Comparison of ENCODE assay signal across 31 cellular contexts in the genomic region with DNA sequence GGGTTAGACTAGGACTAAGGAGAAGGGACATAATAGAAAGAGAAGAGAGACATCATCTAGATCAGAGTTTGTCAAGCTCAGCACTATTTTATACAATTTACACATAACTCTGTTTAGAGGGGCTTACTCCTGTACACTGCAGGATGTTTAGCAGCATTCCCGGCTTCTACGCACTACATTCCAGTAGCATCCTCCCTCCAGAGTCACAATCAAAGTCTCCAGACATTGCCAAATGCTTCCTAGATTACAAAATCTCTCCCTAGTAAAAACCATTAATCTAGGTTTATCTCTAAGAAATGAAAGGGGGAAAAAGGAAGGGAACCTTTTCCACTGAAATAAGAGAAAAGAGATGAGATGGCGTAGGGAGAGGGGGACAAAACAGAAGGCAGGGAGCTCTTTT. TPM values are rescaled to one million over a fixed set of nuclear protein-coding genes. Genes with fewer than 3 reads are reported as not detected.
A peak's percentile ranks its signal among the peaks of the same experiment; 100 is the strongest.
DNase-seq lines count a peak whose midpoint lies in the region; ATAC-seq, FAIRE-seq and TF ChIP-seq lines count a peak whose summit lies in the region.
"Had no signal": no experiment of that assay in that cellular context is flagged by ENCODE, and none has a peak within 500 bp of the region (broad histone marks: within the 10 kb centered on the region; RNA-seq: fewer than 3 reads in every experiment).

No MANE protein-coding gene starts in this region.

- H3K4ac ChIP-seq in mesenchymal stem cell (ENCODE audit: low read depth in 1 of 2, low read length in 2 of 2): no peak overlapping the region

- no peak overlapping the region for H3K4me3 ChIP-seq in HepG2 (replicated peaks in 1 of 3; ENCODE audit: insufficient read depth in 1 of 3, low read depth in 2 of 3, low read length in 3 of 3)
- no peak overlapping the region for H3K4me3 ChIP-seq in right lobe of liver
- H3K4me3 ChIP-seq in mesenchymal stem cell (ENCODE audit: insufficient read depth in 1 of 2, low read depth in 1 of 2, low read length in 2 of 2): no peak overlapping the region
- H3K4me3 ChIP-seq: ascending aorta, hepatocyte, tibial artery had no signal

- no peak overlapping the region for H4K8ac ChIP-seq in mesenchymal stem cell (ENCODE audit: low read length)

- H3K9me3 ChIP-seq in HepG2 (ENCODE audit: low read length) (no peaks in the 10 kb centered on the region), right lobe of liver (no peaks in the 10 kb centered on the region), mesenchymal stem cell (ENCODE audit: control insufficient read depth, low read length) (no peaks in the 10 kb centered on the region)
- H3K9me3 ChIP-seq: ascending aorta, tibial artery had no signal

- H3K79me2 ChIP-seq in HepG2 (ENCODE audit: insufficient read depth, low read length): peaks cover 10% of the 10 kb centered on the region

- H2BK15ac ChIP-seq in mesenchymal stem cell (ENCODE audit: low read depth, poor library complexity, severe bottlenecking): no peak overlapping the region

- H3K27ac Mint-ChIP-seq in stimulated activated memory B cell treated with anti-CD40 and anti-IgM and Interleukin-4, amounts not matched to agents 10 μg/mL and 1 μg/mL and 100 μg/mL, for 72 hours: peak overlapping the region; percentile 8
- H3K27ac Mint-ChIP-seq: CD14-positive monocyte; stimulated activated naive CD8-positive, alpha-beta T cell treated with anti-CD3 and anti-CD28 coated beads, Interleukin-15, Interleukin-2, amounts not matched to agents 100 ng/mL and 50 ng/mL, for 24 hours had no signal

- H2BK5ac ChIP-seq in mesenchymal stem cell (ENCODE audit: low read depth, low read length, poor library complexity, severe bottlenecking): no peak overlapping the region

- H3K27me3 Mint-ChIP-seq in stimulated activated memory B cell treated with anti-CD40 and anti-IgM and Interleukin-4, amounts not matched to agents 10 μg/mL and 1 μg/mL and 100 μg/mL, for 72 hours: no peaks in the 10 kb centered on the region
- H3K27me3 Mint-ChIP-seq: naive B cell; stimulated activated naive CD8-positive, alpha-beta T cell treated with anti-CD3 and anti-CD28 coated beads, Interleukin-15, Interleukin-2, amounts not matched to agents 100 ng/mL and 50 ng/mL, for 24 hours had no signal

- POLR2A ChIA-PET in HepG2 (lab: Yijun Ruan, JAX): interaction anchor here (1.3 kb wide), 1 partner anchor 9 kb away, joined by 3 read pairs; no protein-coding TSS in a partner anchor

- H3K36me3 Mint-ChIP-seq in stimulated activated memory B cell treated with anti-CD40 and anti-IgM and Interleukin-4, amounts not matched to agents 10 μg/mL and 1 μg/mL and 100 μg/mL, for 72 hours: peaks cover 32% of the 10 kb centered on the region

- no peak overlapping the region for H2AFZ ChIP-seq in HepG2 (ENCODE audit: low read length)
- no peak overlapping the region for H2AFZ ChIP-seq in mesenchymal stem cell (ENCODE audit: low read depth, low read length)
- H2AFZ ChIP-seq: hepatocyte had no signal

- DNase-seq in HepG2 (ENCODE audit: low spot score) (no peak), right lobe of liver (no peak), cerebellar cortex (ENCODE audit: low spot score) (peak; percentile 13), mesenchymal stem cell (peak; percentile 8), COR-L47 (lab: John Stamatoyannopoulos, UW) (no peak), SW 1271 (lab: John Stamatoyannopoulos, UW) (no peak), urothelium cell line (ENCODE audit: low spot score) (no peak)
- DNase-seq: ACHN; activated naive CD4-positive, alpha-beta T cell treated with anti-CD3 and anti-CD28 coated beads, Interleukin-2, amount 50 U/mL, for 16 hours; activated T-cell treated with anti-CD3 and anti-CD28 coated beads, Interleukin-2, amount 50 U/mL, for 48 hours; effector memory CD4-positive, alpha-beta T cell; GOT3; naive B cell; NCI-H1105 treated with DMSO at 0.1 percent for 48 hours; NCI-H2081 treated with DMSO at 0.1 percent for 48 hours; NCI-H524; RPMI8226; small intestine; stimulated activated CD4-positive, alpha-beta T cell treated with anti-CD3 and anti-CD28 coated beads, Interleukin-2, amount 100 ng/mL, for 48 hours; tibial artery had no signal

- H2BK12ac ChIP-seq in mesenchymal stem cell (ENCODE audit: low read length in 2 of 2): no peak overlapping the region

- no peaks in the 10 kb centered on the region; a peak in 1 of 5 replicates for H3K36me3 ChIP-seq in HepG2 (replicated peaks in 1 of 2; ENCODE audit: control insufficient read depth in 1 of 2, insufficient read depth in 2 of 2, low read length in 2 of 2)
- H3K36me3 ChIP-seq in right lobe of liver: no peaks in the 10 kb centered on the region
- H3K36me3 ChIP-seq in mesenchymal stem cell (ENCODE audit: control insufficient read depth in 1 of 2, insufficient read depth in 2 of 2, low read depth in 1 of 2, low read length in 2 of 2): peaks cover 0 to 4% of the 10 kb centered on the region in 2 experiments
- H3K36me3 ChIP-seq: ascending aorta had no signal

- no peak overlapping the region for H3K27ac ChIP-seq in HepG2 (ENCODE audit: extremely low read length, insufficient read depth, low read length)
- no peak overlapping the region for H3K27ac ChIP-seq in right lobe of liver
- H3K27ac ChIP-seq in mesenchymal stem cell (ENCODE audit: low read length, poor library complexity, severe bottlenecking): no peak overlapping the region
- H3K27ac ChIP-seq: ascending aorta, hepatocyte, tibial artery had no signal

- BruUV-seq in HepG2 (replicated peaks; lab: Mats Ljungman, UMichigan): no TSS peak

- TF ChIP-seq CTCF in HepG2 (CRISPR knock-in tag; IDR thresholded peaks at IDR 0.05) (no peak), right lobe of liver (IDR thresholded peaks at IDR 0.05) (no peak)

- H3K14ac ChIP-seq in mesenchymal stem cell (ENCODE audit: low read length in 2 of 2): no peak overlapping the region

- no peak for FAIRE-seq in HepG2 (lab: Jason Lieb, UNC)
- FAIRE-seq in urothelium cell line (lab: Jason Lieb, UNC): no peak
- FAIRE-seq: keratinocyte, small intestine had no signal

- no peak overlapping the region for H3K4me2 ChIP-seq in HepG2 (ENCODE audit: low read depth, low read length)
- no peak overlapping the region for H3K4me2 ChIP-seq in mesenchymal stem cell (ENCODE audit: low read length, poor library complexity, severe bottlenecking)
- H3K4me2 ChIP-seq: hepatocyte had no signal

- no peak for ATAC-seq in HepG2
- ATAC-seq in right lobe of liver: no peak
- ATAC-seq in stimulated activated memory B cell treated with anti-CD40 and anti-IgM and Interleukin-4, amounts not matched to agents 10 μg/mL and 1 μg/mL and 100 μg/mL, for 72 hours: no peak
- ATAC-seq: activated CD4-positive, CD25-positive, alpha-beta regulatory T cell treated with anti-CD3 and anti-CD28 coated beads, Interleukin-2, amount 50 U/mL, for 24 hours; SK-N-SH treated with all-trans-retinoic acid at 6 μM for 48 hours had no signal

- H3K4me1 ChIP-seq in HepG2 (ENCODE audit: insufficient read depth, low read length): peaks cover 44% of the 10 kb centered on the region
- peaks cover 0 to 12% (median 6%) of the 10 kb centered on the region in 4 donors for H3K4me1 ChIP-seq in right lobe of liver
- H3K4me1 ChIP-seq in mesenchymal stem cell (ENCODE audit: control insufficient read depth, insufficient read depth, low read depth, low read length): peaks cover 5% of the 10 kb centered on the region

- intact Hi-C loops in HepG2 (cut with micrococcal nuclease; ENCODE audit: unreplicated experiment): loop anchor here (5.0 kb wide), 1 partner anchor 64 kb away; no protein-coding TSS in a partner anchor
- intact Hi-C loops in right lobe of liver (cut with DNase I): no loop called here

- H3K9me3 Mint-ChIP-seq in stimulated activated memory B cell treated with anti-CD40 and anti-IgM and Interleukin-4, amounts not matched to agents 10 μg/mL and 1 μg/mL and 100 μg/mL, for 72 hours: no peaks in the 10 kb centered on the region
- H3K9me3 Mint-ChIP-seq: stimulated activated naive CD8-positive, alpha-beta T cell treated with anti-CD3 and anti-CD28 coated beads, Interleukin-15, Interleukin-2, amounts not matched to agents 100 ng/mL and 50 ng/mL, for 24 hours had no signal

- H3K4me1 Mint-ChIP-seq in stimulated activated memory B cell treated with anti-CD40 and anti-IgM and Interleukin-4, amounts not matched to agents 10 μg/mL and 1 μg/mL and 100 μg/mL, for 72 hours: peaks cover 53% of the 10 kb centered on the region

- TF ChIP-seq RAD21 in HepG2 (CRISPR knock-in tag; IDR thresholded peaks at IDR 0.05): no peak

- TF ChIP-seq POLR2A in HepG2 (IDR thresholded peaks at IDR 0.05; ENCODE audit: insufficient read depth in 1 of 2, low read depth in 2 of 2, low read length in 2 of 2): no peak
- TF ChIP-seq POLR2A in right lobe of liver (IDR thresholded peaks at IDR 0.05): no peak

- no peak overlapping the region for H3K4me3 Mint-ChIP-seq in stimulated activated memory B cell treated with anti-CD40 and anti-IgM and Interleukin-4, amounts not matched to agents 10 μg/mL and 1 μg/mL and 100 μg/mL, for 72 hours
- H3K4me3 Mint-ChIP-seq: CD14-positive monocyte; stimulated activated naive CD8-positive, alpha-beta T cell treated with anti-CD3 and anti-CD28 coated beads, Interleukin-15, Interleukin-2, amounts not matched to agents 100 ng/mL and 50 ng/mL, for 24 hours had no signal

- in situ Hi-C loops in HepG2 (cut with HindIII; ENCODE audit: extremely low pct_ligation_motif_present, low pct_unique_long_range_greater_than_20kb): no loop called here

- H2BK120ac ChIP-seq in mesenchymal stem cell (ENCODE audit: low read depth, low read length): no peak overlapping the region

- H4K91ac ChIP-seq in mesenchymal stem cell (ENCODE audit: low read length): no peak overlapping the region

- WGBS in HepG2 (ENCODE audit: low lambda C conversion rate): 97% methylated on average over 3 of the region's 3 CpGs
- 63% methylated on average over 3 of the region's 3 CpGs for WGBS in right lobe of liver (ENCODE audit: insufficient coverage, low coverage, low lambda C conversion rate, missing lambda C conversion rate)
- WGBS in mesenchymal stem cell: 91% methylated on average over 3 of the region's 3 CpGs

- H3K79me1 ChIP-seq in mesenchymal stem cell (replicated peaks; ENCODE audit: low read length, poor library complexity, severe bottlenecking): peaks cover 16% of the 10 kb centered on the region

- H3K18ac ChIP-seq in mesenchymal stem cell (ENCODE audit: low read depth in 1 of 2, low read length in 2 of 2): no peak overlapping the region

- no peak overlapping the region for H3K9ac ChIP-seq in HepG2 (ENCODE audit: insufficient read depth, low read depth, low read length)
- no peak overlapping the region for H3K9ac ChIP-seq in mesenchymal stem cell (ENCODE audit: low read length)

- no peaks in the 10 kb centered on the region; a peak in 1 of 5 replicates for H3K27me3 ChIP-seq in HepG2 (ENCODE audit: control insufficient read depth in 1 of 2, insufficient read depth in 2 of 2, low read length in 2 of 2)
- H3K27me3 ChIP-seq in right lobe of liver: no peaks in the 10 kb centered on the region
- no peaks in the 10 kb centered on the region for H3K27me3 ChIP-seq in mesenchymal stem cell (ENCODE audit: control insufficient read depth in 1 of 2, insufficient read depth in 1 of 2, low read length in 2 of 2)
- H3K27me3 ChIP-seq: ascending aorta, hepatocyte, tibial artery had no signal

- TF ChIP-seq EP300 in HepG2 (IDR thresholded peaks at IDR 0.05; ENCODE audit: low read depth in 2 of 2, low read length in 2 of 2) (no peak), HepG2 (CRISPR knock-in tag; IDR thresholded peaks at IDR 0.05; ENCODE audit: borderline replicate concordance) (no peak)

- H2AK5ac ChIP-seq in mesenchymal stem cell (ENCODE audit: low read length, severe bottlenecking): no peak overlapping the region

- no peak overlapping the region for H3K23ac ChIP-seq in mesenchymal stem cell (ENCODE audit: low read length in 2 of 2)

- CTCF ChIA-PET in HepG2 (lab: Yijun Ruan, JAX; ENCODE audit: low intra/inter-chr PET ratio, low total read pairs): no interaction called here

- H4K20me1 ChIP-seq in HepG2 (ENCODE audit: insufficient read depth, low read length): no peaks in the 10 kb centered on the region

RNA-seq across cellular contexts. Expression of a gene that starts 4.0 kb away (rescaled TPM):
- 34.3 and 52.0 TPM in 2 replicates for total RNA-seq in HepG2 (2016; rRNA removed; fragmentation: Illumina TruSeq; extraction: Trizol)
- 8.8 and 10.6 TPM in 2 replicates for total RNA-seq in HepG2 (2016; cell fraction: cytosol; rRNA removed; fragmentation: Illumina TruSeq; extraction: Trizol; ENCODE audit: low read depth)
- total RNA-seq in HepG2 (2016; cell fraction: insoluble cytoplasmic fraction; rRNA removed; fragmentation: Illumina TruSeq; extraction: Trizol): 36.7 and 47.2 TPM in 2 replicates
- 19.2 and 20.6 TPM in 2 replicates for total RNA-seq in HepG2 (2016; cell fraction: membrane; rRNA removed; fragmentation: Illumina TruSeq; extraction: Trizol)
- 30.7 and 35.4 TPM in 2 replicates for total RNA-seq in HepG2 (2016; cell fraction: nucleus; rRNA removed; fragmentation: Illumina TruSeq; extraction: Trizol)
- polyA plus RNA-seq in HepG2 (2011; rRNA removed): 27.6 and 29.6 TPM in 2 replicates
- 11.8 and 14.3 TPM in 2 replicates for polyA plus RNA-seq in HepG2 (2011; cell fraction: cytosol; rRNA removed)
- polyA plus RNA-seq in HepG2 (2011; cell fraction: nucleus; rRNA removed): 26.1 and 29.2 TPM in 2 replicates
- 12.9 and 17.0 TPM in 2 replicates for polyA plus RNA-seq in HepG2 (2012)
- polyA plus RNA-seq in HepG2 (2016; cell fraction: cytosol; fragmentation: Illumina TruSeq; extraction: Trizol; ENCODE audit: low read depth): 3.9 and 4.1 TPM in 2 replicates
- polyA plus RNA-seq in HepG2 (2016; cell fraction: insoluble cytoplasmic fraction; fragmentation: Illumina TruSeq; extraction: Trizol; ENCODE audit: low read depth): 28.6 and 29.4 TPM in 2 replicates
- 9.3 and 9.8 TPM in 2 replicates for polyA plus RNA-seq in HepG2 (2016; cell fraction: membrane; fragmentation: Illumina TruSeq; extraction: Trizol; ENCODE audit: low read depth)
- polyA plus RNA-seq in HepG2 (2016; cell fraction: nucleus; fragmentation: Illumina TruSeq; extraction: Trizol; ENCODE audit: insufficient read depth, low read depth): 25.6 and 33.9 TPM in 2 replicates
- 24.1 and 27.3 TPM in 2 replicates for polyA minus RNA-seq in HepG2 (2011; rRNA and poly(A)+ RNA removed; ENCODE audit: low replicate concordance)
- polyA minus RNA-seq in HepG2 (2011; cell fraction: cytosol; rRNA and poly(A)+ RNA removed): 23.8 and 28.1 TPM in 2 replicates
- polyA minus RNA-seq in HepG2 (2011; cell fraction: nucleus; rRNA and poly(A)+ RNA removed): 34.2 and 35.4 TPM in 2 replicates
- 10 to 100 TPM; 12.1 to 15.3 (median 14.4) TPM for total RNA-seq in right lobe of liver
- polyA plus RNA-seq in mesenchymal stem cell (2013, experiment 1 of 2): 10.4 TPM
- polyA plus RNA-seq in mesenchymal stem cell (2013, experiment 2 of 2): 11.0 TPM

RNA-seq across cellular contexts. Expression of a gene that starts 33.3 kb away (rescaled TPM):
- total RNA-seq in HepG2 (2016; rRNA removed; fragmentation: Illumina TruSeq; extraction: Trizol) (1.7 and 2.2 TPM in 2 replicates), right lobe of liver (not detected)
- total RNA-seq in HepG2 (2016; cell fraction: cytosol; rRNA removed; fragmentation: Illumina TruSeq; extraction: Trizol; ENCODE audit: low read depth): 1.1 and 1.6 TPM in 2 replicates
- total RNA-seq in HepG2 (2016; cell fraction: insoluble cytoplasmic fraction; rRNA removed; fragmentation: Illumina TruSeq; extraction: Trizol): 1.2 and 1.8 TPM in 2 replicates
- 1.6 and 3.1 TPM in 2 replicates for total RNA-seq in HepG2 (2016; cell fraction: membrane; rRNA removed; fragmentation: Illumina TruSeq; extraction: Trizol)
- total RNA-seq in HepG2 (2016; cell fraction: nucleus; rRNA removed; fragmentation: Illumina TruSeq; extraction: Trizol): 0.62 and 3.4 TPM in 2 replicates
- polyA plus RNA-seq in HepG2 (2011; rRNA removed): 0.05 and 0.09 TPM in 2 replicates
- polyA plus RNA-seq in HepG2 (2011; cell fraction: cytosol; rRNA removed): 0.05 TPM in 2 replicates
- not detected in 2 replicates for polyA plus RNA-seq in HepG2 (2011; cell fraction: nucleus; rRNA removed)
- polyA plus RNA-seq in HepG2 (2012): not detected in 2 replicates
- 0.97 and 1.3 TPM in 2 replicates for polyA plus RNA-seq in HepG2 (2016; cell fraction: cytosol; fragmentation: Illumina TruSeq; extraction: Trizol; ENCODE audit: low read depth)
- polyA plus RNA-seq in HepG2 (2016; cell fraction: insoluble cytoplasmic fraction; fragmentation: Illumina TruSeq; extraction: Trizol; ENCODE audit: low read depth): 0.92 and 1.2 TPM in 2 replicates
- 1.8 and 2.2 TPM in 2 replicates for polyA plus RNA-seq in HepG2 (2016; cell fraction: membrane; fragmentation: Illumina TruSeq; extraction: Trizol; ENCODE audit: low read depth)
- 1.3 and 1.5 TPM in 2 replicates for polyA plus RNA-seq in HepG2 (2016; cell fraction: nucleus; fragmentation: Illumina TruSeq; extraction: Trizol; ENCODE audit: insufficient read depth, low read depth)
- polyA minus RNA-seq in HepG2 (2011; rRNA and poly(A)+ RNA removed; ENCODE audit: low replicate concordance): 0.08 TPM in 1 of 2 replicates, not detected in the other
- not detected in 2 replicates for polyA minus RNA-seq in HepG2 (2011; cell fraction: cytosol; rRNA and poly(A)+ RNA removed)
- polyA minus RNA-seq in HepG2 (2011; cell fraction: nucleus; rRNA and poly(A)+ RNA removed): not detected in 2 replicates
- not detected for polyA plus RNA-seq in mesenchymal stem cell (2013, experiment 1 of 2)
- polyA plus RNA-seq in mesenchymal stem cell (2013, experiment 2 of 2): not detected
- total RNA-seq: ascending aorta, LHCN-M2, lung microvascular endothelial cell, posterior vena cava had no signal
- polyA plus RNA-seq: keratinocyte had no signal

Comparison
In these comparisons a context has a peak if more than half of its experiments do, and no peak if none do; other contexts are left out.
1. DNase-seq: peak in cerebellar cortex (single experiment) and mesenchymal stem cell (single experiment); none in HepG2 (single experiment), right lobe of liver (0 of 3), COR-L47 (single experiment), SW 1271 (0 of 2) and urothelium cell line (single experiment).